1 cellular context compared by ENCODE assay signal in genomic region chr7:150420242-150420641, GRCh38.
TF ChIP-seq lines count a peak whose summit lies in the region.

No MANE protein-coding gene starts in this region.

TF ChIP-seq in HepG2, 621 proteins besides CTCF, POLR2A, EP300 and RAD21:
- TF ChIP-seq SRSF1 (optimal IDR thresholded peaks at IDR 0.05; ENCODE audit: low read depth, low read length) (no peak), FOXJ3 (CRISPR knock-in tag; IDR thresholded peaks at IDR 0.05; ENCODE audit: borderline replicate concordance) (no peak), THAP7 (CRISPR knock-in tag; IDR thresholded peaks at IDR 0.05) (no peak), HIVEP1 (CRISPR knock-in tag; IDR thresholded peaks at IDR 0.05) (no peak), ZBTB43 (CRISPR knock-in tag; conservative IDR thresholded peaks at IDR 0.05) (no peak), ELK4 (CRISPR knock-in tag; IDR thresholded peaks at IDR 0.05; ENCODE audit: borderline replicate concordance) (no peak), ZBTB49 (CRISPR knock-in tag; IDR thresholded peaks at IDR 0.05; ENCODE audit: borderline replicate concordance) (no peak), MIXL1 (CRISPR knock-in tag; IDR thresholded peaks at IDR 0.05) (no peak), ZNF280B (CRISPR knock-in tag; IDR thresholded peaks at IDR 0.05; ENCODE audit: borderline replicate concordance) (no peak), TCF7 (IDR thresholded peaks at IDR 0.05; ENCODE audit: low read depth) (no peak), ZNF33B (CRISPR knock-in tag; IDR thresholded peaks at IDR 0.05) (no peak), NR0B2 (CRISPR knock-in tag; IDR thresholded peaks at IDR 0.05) (no peak), ZNF878 (CRISPR knock-in tag; IDR thresholded peaks at IDR 0.05) (no peak), ZNF737 (CRISPR knock-in tag; IDR thresholded peaks at IDR 0.05; ENCODE audit: borderline replicate concordance) (no peak), ZFP36L2 (CRISPR knock-in tag; IDR thresholded peaks at IDR 0.05) (no peak), ZFP41 (CRISPR knock-in tag; IDR thresholded peaks at IDR 0.05; ENCODE audit: borderline replicate concordance) (no peak)
TF ChIP-seq in HepG2: peak in this region for 0.
